Comparison of ENCODE assay signal across 19 cellular contexts in genomic region chr1:167659876-167660275, GRCh38. TPM values are rescaled to one million over a fixed set of nuclear protein-coding genes. Genes with fewer than 3 reads are reported as not detected.
DNase-seq lines count a peak whose midpoint lies in the region; ATAC-seq and TF ChIP-seq lines count a peak whose summit lies in the region.
"Had no signal": no experiment of that assay in that cellular context is flagged by ENCODE, and none has a peak within 500 bp of the region (broad histone marks: within the 10 kb centered on the region; RNA-seq: fewer than 3 reads in every experiment).

No MANE protein-coding gene starts in this region.

- DNase-seq in left ventricle myocardium inferior (no peak), left ventricle myocardium superior (no peak), mesendoderm (no peak), upper lobe of right lung (no peak), GM03348 (ENCODE audit: low spot score) (no peak)
- no peak for DNase-seq in activated CD8-positive, alpha-beta T cell treated with anti-CD3 and anti-CD28 coated beads, Interleukin-2, amount 10 ng/mL, durations not matched to agents 7 days and 5 days
- DNase-seq: adrenal gland; colonic mucosa; DMS79; H7; NCI-H2029 treated with DMSO at 0.1 percent for 48 hours; NCI-H524 treated with DMSO at 0.1 percent for 48 hours; OCI-M1; stimulated activated CD4-positive, alpha-beta T cell treated with anti-CD3 and anti-CD28 coated beads, Interleukin-4, amount 100 ng/mL, for 4 hours had no signal

- POLR2A ChIA-PET in activated CD8-positive, alpha-beta T cell treated with anti-CD3 and anti-CD28 coated beads, Interleukin-2, amount 10 ng/mL, durations not matched to agents 7 days and 5 days (lab: Charles Lee): interaction anchor here (1.4 kb wide), 1 partner anchor 14 kb away, joined by 4 read pairs; no protein-coding TSS in a partner anchor

- peaks cover 47% of the 10 kb centered on the region for H3K4me1 Mint-ChIP-seq in activated CD8-positive, alpha-beta T cell treated with anti-CD3 and anti-CD28 coated beads, Interleukin-2, amount 10 ng/mL, durations not matched to agents 7 days and 5 days (ENCODE audit: low read depth)

- no peaks in the 10 kb centered on the region for H3K27me3 ChIP-seq in left ventricle myocardium inferior (ENCODE audit: low read depth)
- H3K27me3 ChIP-seq in mesendoderm (ENCODE audit: insufficient read depth, low read length, poor library complexity): no peaks in the 10 kb centered on the region
- H3K27me3 ChIP-seq in upper lobe of right lung: no peaks in the 10 kb centered on the region
- H3K27me3 ChIP-seq: adrenal gland, colonic mucosa had no signal

- whole genome bisulfite sequencing in mesendoderm (ENCODE audit: extremely low coverage, insufficient coverage, low lambda C conversion rate): no CpG with 5 or more reads among the region's 6 CpGs

- CTCF ChIA-PET in activated CD8-positive, alpha-beta T cell treated with anti-CD3 and anti-CD28 coated beads, Interleukin-2, amount 10 ng/mL, durations not matched to agents 7 days and 5 days (lab: Charles Lee): interaction anchor here (0.9 to 1.1 kb wide), 3 partner anchors 12 to 87 kb away, joined by 3 read pairs; no protein-coding TSS in a partner anchor

- no peak overlapping the region for H3K56ac ChIP-seq in mesendoderm (ENCODE audit: low read length)

- no peaks in the 10 kb centered on the region for H3K79me1 ChIP-seq in mesendoderm (ENCODE audit: low read length)

- no peak overlapping the region for H4K5ac ChIP-seq in mesendoderm (ENCODE audit: low read length)

- peaks cover 100% of the 10 kb centered on the region for H3K4me1 ChIP-seq in left ventricle myocardium inferior
- H3K4me1 ChIP-seq in mesendoderm (ENCODE audit: control insufficient read depth, low read depth, low read length): no peaks in the 10 kb centered on the region
- H3K4me1 ChIP-seq in upper lobe of right lung: peaks cover 52% of the 10 kb centered on the region

- no peaks in the 10 kb centered on the region for H3K36me3 ChIP-seq in left ventricle myocardium inferior
- H3K36me3 ChIP-seq in mesendoderm (ENCODE audit: control insufficient read depth, insufficient read depth, low read length): no peaks in the 10 kb centered on the region
- H3K36me3 ChIP-seq in upper lobe of right lung: no peaks in the 10 kb centered on the region
- H3K36me3 ChIP-seq: adrenal gland, colonic mucosa had no signal

- peak overlapping the region; percentile 50 for H3K27ac Mint-ChIP-seq in activated CD8-positive, alpha-beta T cell treated with anti-CD3 and anti-CD28 coated beads, Interleukin-2, amount 10 ng/mL, durations not matched to agents 7 days and 5 days

- H3K9ac ChIP-seq in mesendoderm (ENCODE audit: low read length): no peak overlapping the region

- no peak overlapping the region for H3K4me2 ChIP-seq in mesendoderm (ENCODE audit: low read length)

- no peak overlapping the region for H3K4ac ChIP-seq in mesendoderm (ENCODE audit: low read depth, low read length)

- H3K18ac ChIP-seq in mesendoderm (ENCODE audit: low read length): no peak overlapping the region

- peak overlapping the region; percentile 83 for H3K27ac ChIP-seq in left ventricle myocardium inferior (replicated peaks)
- H3K27ac ChIP-seq in mesendoderm (ENCODE audit: low read depth, low read length): no peak overlapping the region
- no peak overlapping the region for H3K27ac ChIP-seq in upper lobe of right lung
- H3K27ac ChIP-seq: adrenal gland, colonic mucosa, SK-N-MC had no signal

- TF ChIP-seq CTCF in left ventricle myocardium inferior (IDR thresholded peaks at IDR 0.05; ENCODE audit: borderline replicate concordance) (no peak), upper lobe of right lung (IDR thresholded peaks at IDR 0.05) (no peak)

- no peak overlapping the region for H3K4me3 ChIP-seq in left ventricle myocardium inferior
- H3K4me3 ChIP-seq in mesendoderm (ENCODE audit: low read length): no peak overlapping the region
- H3K4me3 ChIP-seq in upper lobe of right lung: no peak overlapping the region
- H3K4me3 ChIP-seq: adrenal gland, colonic mucosa, SK-N-MC had no signal

- no peaks in the 10 kb centered on the region for H3K27me3 Mint-ChIP-seq in activated CD8-positive, alpha-beta T cell treated with anti-CD3 and anti-CD28 coated beads, Interleukin-2, amount 10 ng/mL, durations not matched to agents 7 days and 5 days (ENCODE audit: low read depth)

- H3K79me2 ChIP-seq in mesendoderm (ENCODE audit: control insufficient read depth, insufficient read depth, low read length): no peaks in the 10 kb centered on the region

- H3K23ac ChIP-seq in mesendoderm (ENCODE audit: low read length): peak overlapping the region; percentile 7

- intact Hi-C loops in left ventricle myocardium inferior (cut with micrococcal nuclease) (no loop called here), left ventricle myocardium superior (cut with micrococcal nuclease) (no loop called here), upper lobe of right lung (cut with DNase I) (no loop called here)

- no peak overlapping the region for H2BK120ac ChIP-seq in mesendoderm (ENCODE audit: low read depth, low read length)

- no peak overlapping the region for H4K8ac ChIP-seq in mesendoderm (ENCODE audit: low read depth, low read length)

- H2BK15ac ChIP-seq in mesendoderm (replicated peaks; ENCODE audit: low read depth): no peak overlapping the region

- H3K9me3 Mint-ChIP-seq in activated CD8-positive, alpha-beta T cell treated with anti-CD3 and anti-CD28 coated beads, Interleukin-2, amount 10 ng/mL, durations not matched to agents 7 days and 5 days (ENCODE audit: insufficient read depth): no peaks in the 10 kb centered on the region

- H3K9me3 ChIP-seq in left ventricle myocardium inferior (replicated peaks) (no peaks in the 10 kb centered on the region), upper lobe of right lung (no peaks in the 10 kb centered on the region)
- H3K9me3 ChIP-seq: adrenal gland, colonic mucosa had no signal

- no peak overlapping the region for H2BK5ac ChIP-seq in mesendoderm (ENCODE audit: low read length)

- H3K4me3 Mint-ChIP-seq in activated CD8-positive, alpha-beta T cell treated with anti-CD3 and anti-CD28 coated beads, Interleukin-2, amount 10 ng/mL, durations not matched to agents 7 days and 5 days: no peak overlapping the region

- H3K36me3 Mint-ChIP-seq in activated CD8-positive, alpha-beta T cell treated with anti-CD3 and anti-CD28 coated beads, Interleukin-2, amount 10 ng/mL, durations not matched to agents 7 days and 5 days (ENCODE audit: low read depth): peaks cover 59% of the 10 kb centered on the region

- no peak overlapping the region for H2AK5ac ChIP-seq in mesendoderm (ENCODE audit: low read length)

- ATAC-seq in left ventricle myocardium superior (no peak), upper lobe of right lung (peak; percentile 35), GM18511 (IDR thresholded peaks at IDR 0.05; ENCODE audit: unreplicated experiment) (no peak), GM21367 (IDR thresholded peaks at IDR 0.05; ENCODE audit: unreplicated experiment) (no peak)
- ATAC-seq in activated CD8-positive, alpha-beta T cell treated with anti-CD3 and anti-CD28 coated beads, Interleukin-2, amount 10 ng/mL, durations not matched to agents 7 days and 5 days: no peak
- ATAC-seq: esophagus mucosa, sciatic nerve had no signal

RNA-seq across cellular contexts. Expression of gene RCSD1, which starts 29.8 kb away (rescaled TPM):
- total RNA-seq in left ventricle myocardium inferior (42.7 TPM), left ventricle myocardium superior (45.3 TPM), upper lobe of right lung (14.8 TPM)
- 100 to 1,000 TPM; 143 to 145 TPM for total RNA-seq in activated CD8-positive, alpha-beta T cell treated with anti-CD3 and anti-CD28 coated beads, Interleukin-2, amount 10 ng/mL, durations not matched to agents 7 days and 5 days
- 1.2 TPM for polyA plus RNA-seq in mesendoderm (2013, experiment 1 of 2)
- polyA plus RNA-seq in mesendoderm (2013, experiment 2 of 2): 1.2 TPM
